Comparison of ENCODE assay signal across 22 cellular contexts in the genomic region with DNA sequence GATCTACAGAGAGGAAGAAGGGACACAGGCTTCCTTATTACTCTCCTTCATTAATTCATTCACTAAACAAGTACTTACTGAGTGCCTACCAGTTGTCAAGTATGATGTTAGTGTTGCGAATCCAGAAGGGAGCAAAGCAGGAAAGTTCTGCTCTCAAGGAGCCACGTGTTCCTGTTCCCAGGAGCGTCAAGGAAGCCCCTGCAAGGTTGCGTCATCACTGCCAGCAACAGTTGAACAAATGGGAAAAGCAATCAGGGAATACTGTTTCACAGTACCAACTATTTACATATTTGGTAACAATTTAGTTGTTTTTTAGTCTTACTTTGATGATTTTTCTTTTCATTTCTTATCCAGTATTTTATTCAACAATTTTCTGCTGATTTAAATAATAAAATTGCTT.
"Had no signal": no experiment of that assay in that cellular context is flagged by ENCODE, and none has a peak within 500 bp of the region (broad histone marks: within the 10 kb centered on the region; RNA-seq: fewer than 3 reads in every experiment).

No MANE protein-coding gene starts in this region.

- FAIRE-seq: keratinocyte, small intestine, urothelium cell line had no signal

- H3K27ac ChIP-seq: left ventricle myocardium inferior, ovary, right atrium auricular region, spleen, suprapubic skin, thoracic aorta, tibial artery, upper lobe of right lung had no signal

- H3K36me3 ChIP-seq: left ventricle myocardium inferior, ovary, right atrium auricular region, spleen, suprapubic skin, thoracic aorta, tibial artery, upper lobe of right lung had no signal

- DNase-seq: hippocampal formation; left colon; left ventricle myocardium inferior; mesendoderm; naive thymus-derived CD4-positive, alpha-beta T cell; ovary; small intestine; spleen; stimulated activated CD4-positive, alpha-beta T cell treated with anti-CD3 and anti-CD28 coated beads, Interleukin-4, amount 100 ng/mL, for 24 hours; stimulated activated naive CD4-positive, alpha-beta T cell; tibial artery; trophoblast cell; upper lobe of right lung had no signal

- H3K4me3 ChIP-seq: left ventricle myocardium inferior, lung, ovary, right atrium auricular region, spleen, suprapubic skin, thoracic aorta, tibial artery, upper lobe of right lung had no signal

- ATAC-seq: left colon; naive thymus-derived CD4-positive, alpha-beta T cell; natural killer cell treated with Interleukin-12 subunit alpha and Interleukin-12 subunit beta and Interleukin-15 and Interleukin-18, amount 100 ng/mL, for 72 hours; sciatic nerve; stimulated activated effector memory CD8-positive, alpha-beta T cell treated with anti-CD3 and anti-CD28 coated beads, Interleukin-12 subunit alpha, Interleukin-12 subunit beta, amount 100 ng/mL, for 72 hours; upper lobe of right lung had no signal

- H3K4me1 ChIP-seq: left ventricle myocardium inferior, right atrium auricular region, spleen, suprapubic skin, tibial artery, upper lobe of right lung had no signal

- H3K9me3 ChIP-seq: left ventricle myocardium inferior, ovary, right atrium auricular region, suprapubic skin, thoracic aorta, tibial artery, upper lobe of right lung had no signal

- H3K27me3 ChIP-seq: ovary, right atrium auricular region, spleen, suprapubic skin, tibial artery, upper lobe of right lung had no signal
